Comparison of ENCODE assay signal across 19 cellular contexts in genomic region chr9:73565026-73565425, GRCh38.
"Had no signal": no experiment of that assay in that cellular context is flagged by ENCODE, and none has a peak within 500 bp of the region (broad histone marks: within the 10 kb centered on the region; RNA-seq: fewer than 3 reads in every experiment).

No MANE protein-coding gene starts in this region.

- H3K9me3 Mint-ChIP-seq: activated CD4-positive, alpha-beta T cell treated with anti-CD3 and anti-CD28 coated beads, Interleukin-2, amount 10 ng/mL, durations not matched to agents 24 days and 14 days had no signal

- H3K4me3 ChIP-seq: psoas muscle, spleen, testis, upper lobe of left lung had no signal

- H3K4me1 ChIP-seq: psoas muscle, spleen, testis, upper lobe of left lung had no signal

- H3K4me3 Mint-ChIP-seq: activated B cell treated with CpG ODN at 0.5 μM for 24 hours; activated CD4-positive, alpha-beta T cell treated with anti-CD3 and anti-CD28 coated beads, Interleukin-2, amount 10 ng/mL, durations not matched to agents 24 days and 14 days; activated naive CD8-positive, alpha-beta T cell treated with anti-CD3 and anti-CD28 coated beads for 36 hours; activated T-cell treated with anti-CD3 and anti-CD28 coated beads, Interleukin-2, amount 50 U/mL, for 72 hours; endodermal cell; natural killer cell treated with Interleukin-12 subunit alpha and Interleukin-12 subunit beta and Interleukin-15 and Interleukin-18, amount 100 ng/mL, for 72 hours; stimulated activated naive CD8-positive, alpha-beta T cell treated with anti-CD3 and anti-CD28 coated beads, Interleukin-15, amount 100 ng/mL, for 72 hours had no signal

- DNase-seq: activated B cell treated with CpG ODN at 0.5 μM for 24 hours; activated CD4-positive, alpha-beta T cell treated with anti-CD3 and anti-CD28 coated beads, Interleukin-2, amount 10 ng/mL, durations not matched to agents 24 days and 14 days; activated CD8-positive, alpha-beta memory T cell treated with anti-CD3 and anti-CD28 coated beads, Interleukin-2, amount 50 U/mL, for 48 hours; activated gamma-delta T cell treated with Interleukin-2 at 50 U/mL for 16 hours; activated naive CD8-positive, alpha-beta T cell treated with anti-CD3 and anti-CD28 coated beads for 36 hours; activated T-cell treated with anti-CD3 and anti-CD28 coated beads, Interleukin-2, amount 50 U/mL, for 72 hours; dorsolateral prefrontal cortex; endodermal cell; hippocampal formation; left ventricle myocardium superior; mesendoderm; psoas muscle; spleen; stimulated activated naive CD8-positive, alpha-beta T cell treated with anti-CD3 and anti-CD28 coated beads, Interleukin-15, amount 100 ng/mL, for 72 hours; T-helper 2 cell; testis; upper lobe of left lung had no signal

- H3K27me3 Mint-ChIP-seq: activated B cell treated with CpG ODN at 0.5 μM for 24 hours; activated CD4-positive, alpha-beta T cell treated with anti-CD3 and anti-CD28 coated beads, Interleukin-2, amount 10 ng/mL, durations not matched to agents 24 days and 14 days; activated naive CD8-positive, alpha-beta T cell treated with anti-CD3 and anti-CD28 coated beads for 36 hours; natural killer cell treated with Interleukin-12 subunit alpha and Interleukin-12 subunit beta and Interleukin-15 and Interleukin-18, amount 100 ng/mL, for 72 hours; stimulated activated naive CD8-positive, alpha-beta T cell treated with anti-CD3 and anti-CD28 coated beads, Interleukin-15, amount 100 ng/mL, for 72 hours had no signal

- H3K4me1 Mint-ChIP-seq: activated B cell treated with CpG ODN at 0.5 μM for 24 hours; activated CD4-positive, alpha-beta T cell treated with anti-CD3 and anti-CD28 coated beads, Interleukin-2, amount 10 ng/mL, durations not matched to agents 24 days and 14 days; activated naive CD8-positive, alpha-beta T cell treated with anti-CD3 and anti-CD28 coated beads for 36 hours; stimulated activated naive CD8-positive, alpha-beta T cell treated with anti-CD3 and anti-CD28 coated beads, Interleukin-15, amount 100 ng/mL, for 72 hours had no signal

- H3K27me3 ChIP-seq: dorsolateral prefrontal cortex, spleen, testis, upper lobe of left lung had no signal

- H3K27ac Mint-ChIP-seq: activated B cell treated with CpG ODN at 0.5 μM for 24 hours; activated CD4-positive, alpha-beta T cell treated with anti-CD3 and anti-CD28 coated beads, Interleukin-2, amount 10 ng/mL, durations not matched to agents 24 days and 14 days; activated naive CD8-positive, alpha-beta T cell treated with anti-CD3 and anti-CD28 coated beads for 36 hours; activated T-cell treated with anti-CD3 and anti-CD28 coated beads, Interleukin-2, amount 50 U/mL, for 72 hours; endodermal cell; natural killer cell treated with Interleukin-12 subunit alpha and Interleukin-12 subunit beta and Interleukin-15 and Interleukin-18, amount 100 ng/mL, for 72 hours; stimulated activated naive CD8-positive, alpha-beta T cell treated with anti-CD3 and anti-CD28 coated beads, Interleukin-15, amount 100 ng/mL, for 72 hours had no signal

- H3K9me3 ChIP-seq: psoas muscle, testis, upper lobe of left lung had no signal

- H3K36me3 ChIP-seq: spleen, upper lobe of left lung had no signal

- ATAC-seq: activated T-cell treated with anti-CD3 and anti-CD28 coated beads, Interleukin-2, amount 50 U/mL, for 72 hours; left ventricle myocardium superior; natural killer cell treated with Interleukin-12 subunit alpha and Interleukin-12 subunit beta and Interleukin-15 and Interleukin-18, amount 100 ng/mL, for 72 hours; psoas muscle; sciatic nerve; stimulated activated naive CD8-positive, alpha-beta T cell treated with anti-CD3 and anti-CD28 coated beads, Interleukin-15, amount 100 ng/mL, for 72 hours had no signal

- H3K36me3 Mint-ChIP-seq: activated naive CD8-positive, alpha-beta T cell treated with anti-CD3 and anti-CD28 coated beads for 36 hours; natural killer cell treated with Interleukin-12 subunit alpha and Interleukin-12 subunit beta and Interleukin-15 and Interleukin-18, amount 100 ng/mL, for 72 hours had no signal

- H3K27ac ChIP-seq: dorsolateral prefrontal cortex, psoas muscle, spleen, testis, upper lobe of left lung had no signal
